Comparison of ENCODE assay signal across 2 cellular contexts in genomic region chr17:6712854-6713129, GRCh38.
TF ChIP-seq lines count a peak whose summit lies in the region.

No MANE protein-coding gene starts in this region.

TF ChIP-seq in K562, 482 proteins besides CTCF, POLR2A, EP300 and RAD21:
- TF ChIP-seq ZNF318 (IDR thresholded peaks at IDR 0.05; ENCODE audit: borderline replicate concordance in 1 of 2, low read depth in 1 of 2) (no peak), GATAD2A (IDR thresholded peaks at IDR 0.05) (no peak), IRF9 (tag; IDR thresholded peaks at IDR 0.05) (no peak), THRA (IDR thresholded peaks at IDR 0.05) (no peak), PHB2 (IDR thresholded peaks at IDR 0.05; ENCODE audit: low read depth) (no peak), MNT (conservative IDR thresholded peaks at IDR 0.05) (no peak)

TF ChIP-seq in HepG2, 621 proteins besides CTCF, POLR2A, EP300 and RAD21 (continues in another document):
- TF ChIP-seq ZKSCAN1 (IDR thresholded peaks at IDR 0.05; ENCODE audit: low read length) (no peak), KAT7 (CRISPR knock-in tag; IDR thresholded peaks at IDR 0.05; ENCODE audit: borderline replicate concordance) (no peak), CENPBD1 (CRISPR knock-in tag; IDR thresholded peaks at IDR 0.05; ENCODE audit: borderline replicate concordance, low read depth) (no peak), ZNF674 (CRISPR knock-in tag; IDR thresholded peaks at IDR 0.05; ENCODE audit: low read depth) (no peak), ZNF143 (CRISPR knock-in tag; IDR thresholded peaks at IDR 0.05) (peak; percentile 10; the same call in 1 of the 2 replicates), ZBTB44 (CRISPR knock-in tag; IDR thresholded peaks at IDR 0.05) (no peak), ZNF275 (CRISPR knock-in tag; IDR thresholded peaks at IDR 0.05; ENCODE audit: borderline replicate concordance) (no peak), DMTF1 (CRISPR knock-in tag; IDR thresholded peaks at IDR 0.05) (0 out of 2 replicates have a peak, but pooled peaks have one; percentile 55), ZNF878 (CRISPR knock-in tag; IDR thresholded peaks at IDR 0.05) (no peak), ZNF703 (CRISPR knock-in tag; IDR thresholded peaks at IDR 0.05; ENCODE audit: borderline replicate concordance) (no peak), ISX (CRISPR knock-in tag; conservative IDR thresholded peaks at IDR 0.05) (0 out of 2 replicates have a peak, but pooled peaks have one; percentile 13), ZBTB42 (CRISPR knock-in tag; IDR thresholded peaks at IDR 0.05) (no peak), ZNF775 (CRISPR knock-in tag; IDR thresholded peaks at IDR 0.05; ENCODE audit: borderline replicate concordance) (peak; percentile 41; the same call in 1 of the 2 replicates), ZNF562 (CRISPR knock-in tag; IDR thresholded peaks at IDR 0.05; ENCODE audit: borderline replicate concordance) (no peak), ARID3A (IDR thresholded peaks at IDR 0.05; ENCODE audit: low read depth, low read length) (no peak), TRIM24 (CRISPR knock-in tag; IDR thresholded peaks at IDR 0.05) (0 out of 2 replicates have a peak, but pooled peaks have one; percentile 27), JUN (CRISPR knock-in tag; IDR thresholded peaks at IDR 0.05) (peak; percentile 5; the same call in 1 of the 2 replicates), HOXA5 (CRISPR knock-in tag; IDR thresholded peaks at IDR 0.05) (0 out of 2 replicates have a peak, but pooled peaks have one; percentile 4), ZIK1 (CRISPR knock-in tag; IDR thresholded peaks at IDR 0.05; ENCODE audit: borderline replicate concordance, low read depth) (0 out of 2 replicates have a peak, but pooled peaks have one; percentile 14), CC2D1A (CRISPR knock-in tag; IDR thresholded peaks at IDR 0.05) (no peak), GMEB2 (CRISPR knock-in tag; IDR thresholded peaks at IDR 0.05; ENCODE audit: low read depth) (no peak), SIX1 (CRISPR knock-in tag; IDR thresholded peaks at IDR 0.05; ENCODE audit: borderline replicate concordance) (no peak), ZFP37 (CRISPR knock-in tag; IDR thresholded peaks at IDR 0.05; ENCODE audit: borderline replicate concordance) (no peak), ZNF782 (CRISPR knock-in tag; IDR thresholded peaks at IDR 0.05; ENCODE audit: borderline replicate concordance) (peak; percentile 11; the same call in 1 of the 2 replicates), SMC3 (IDR thresholded peaks at IDR 0.05; ENCODE audit: low read length) (no peak), MTF2 (CRISPR knock-in tag; IDR thresholded peaks at IDR 0.05; ENCODE audit: borderline replicate concordance) (no peak), ZNF101 (CRISPR knock-in tag; IDR thresholded peaks at IDR 0.05; ENCODE audit: borderline replicate concordance, low read depth) (0 out of 2 replicates have a peak, but pooled peaks have one; percentile 61), GTF3A (CRISPR knock-in tag; conservative IDR thresholded peaks at IDR 0.05) (peak; percentile 56; the same call in 1 of the 2 replicates), ATF3 (CRISPR knock-in tag; IDR thresholded peaks at IDR 0.05) (no peak), SMARCE1 (IDR thresholded peaks at IDR 0.05; ENCODE audit: borderline replicate concordance) (no peak), ZNF180 (CRISPR knock-in tag; IDR thresholded peaks at IDR 0.05; ENCODE audit: borderline replicate concordance, low read depth) (no peak), SNAPC4 (CRISPR knock-in tag; IDR thresholded peaks at IDR 0.05) (0 out of 2 replicates have a peak, but pooled peaks have one; percentile 76), TEAD2 (CRISPR knock-in tag; IDR thresholded peaks at IDR 0.05) (no peak), REST (IDR thresholded peaks at IDR 0.05; ENCODE audit: borderline replicate concordance in 1 of 2, low read depth in 1 of 2, low read length in 2 of 2) (no peak), ZNF850 (CRISPR knock-in tag; conservative IDR thresholded peaks at IDR 0.05) (no peak), ZFP36L1 (CRISPR knock-in tag; IDR thresholded peaks at IDR 0.05) (no peak), ZNF605 (CRISPR knock-in tag; IDR thresholded peaks at IDR 0.05) (0 out of 2 replicates have a peak, but pooled peaks have one; percentile 58), LBX2 (CRISPR knock-in tag; IDR thresholded peaks at IDR 0.05; ENCODE audit: borderline replicate concordance) (no peak), ZNF20 (CRISPR knock-in tag; IDR thresholded peaks at IDR 0.05) (peak; percentile 90; the same call in 1 of the 2 replicates), MAFF (IDR thresholded peaks at IDR 0.05; ENCODE audit: low read depth, low read length) (no peak), SRSF4 (IDR thresholded peaks at IDR 0.05; ENCODE audit: low read depth, low read length, poor library complexity, severe bottlenecking) (no peak), ZZZ3 (CRISPR knock-in tag; IDR thresholded peaks at IDR 0.05; ENCODE audit: borderline replicate concordance) (no peak)
